ENCODE assay signal across 8 cellular contexts in genomic region chr1:92831368-92831761, GRCh38. TPM values are rescaled to one million over a fixed set of nuclear protein-coding genes. Genes with fewer than 3 reads are reported as not detected.
A peak's percentile ranks its signal among the peaks of the same experiment; 100 is the strongest.
DNase-seq lines count a peak whose midpoint lies in the region; ATAC-seq, FAIRE-seq and TF ChIP-seq lines count a peak whose summit lies in the region.

No MANE protein-coding gene starts in this region.

- H2AK5ac ChIP-seq in mesendoderm (ENCODE audit: low read length): no peak overlapping the region

- TF ChIP-seq POLR2A in A549 (IDR thresholded peaks at IDR 0.05; ENCODE audit: low read length) (no peak), gastroesophageal sphincter (IDR thresholded peaks at IDR 0.05) (no peak)

- POLR2A ChIA-PET in A549 (lab: Yijun Ruan, JAX): interaction anchor here (0.5 to 1.9 kb wide), 13 partner anchors 11 to 249 kb away, joined by 3 to 13 read pairs (median 5); partner anchors contain the start of genes EVI5 and MTF2

- H3K4me2 ChIP-seq in A549: peak overlapping the region; percentile 80
- no peak overlapping the region for H3K4me2 ChIP-seq in mesendoderm (ENCODE audit: low read length)

- peak overlapping the region; percentile 48 for H3K4ac ChIP-seq in mesendoderm (ENCODE audit: low read depth, low read length)

- in situ Hi-C loops in ACHN (cut with HindIII; ENCODE audit: low pct_ligation_motif_present, low pct_unique_long_range_greater_than_20kb, low sequenced_read_pairs): no loop called here

- no peak overlapping the region for H3K18ac ChIP-seq in mesendoderm (ENCODE audit: low read length)

- H3K36me3 ChIP-seq in H7 (replicated peaks; ENCODE audit: control insufficient read depth, insufficient read depth, low read length) (peaks cover 22% of the 10 kb centered on the region), mesendoderm (ENCODE audit: control insufficient read depth, insufficient read depth, low read length) (peaks cover 7% of the 10 kb centered on the region), gastroesophageal sphincter (peaks cover 0 to 29% of the 10 kb centered on the region in 2 donors)

- no peaks in the 10 kb centered on the region for H3K9me3 Mint-ChIP-seq in activated naive CD4-positive, alpha-beta T cell treated with anti-CD3 and anti-CD28 coated beads, Interleukin-2, amount 50 U/mL, for 72 hours

- H3K23ac ChIP-seq in mesendoderm (ENCODE audit: low read length): no peak overlapping the region

- TF ChIP-seq EP300 in A549 (IDR thresholded peaks at IDR 0.05): no peak
- TF ChIP-seq EP300 in gastroesophageal sphincter (IDR thresholded peaks at IDR 0.05): no peak

- H2BK5ac ChIP-seq in mesendoderm (ENCODE audit: low read length): no peak overlapping the region

- TF ChIP-seq RAD21 in A549 (conservative IDR thresholded peaks at IDR 0.05 in 1 of 2, IDR thresholded peaks at IDR 0.05 in 1 of 2): no peak

- no peak overlapping the region for H2BK15ac ChIP-seq in mesendoderm (replicated peaks; ENCODE audit: low read depth)

- H3K27ac Mint-ChIP-seq in activated naive CD4-positive, alpha-beta T cell treated with anti-CD3 and anti-CD28 coated beads, Interleukin-2, amount 50 U/mL, for 72 hours: peak overlapping the region; percentile 98 to 100

- H4K8ac ChIP-seq in mesendoderm (ENCODE audit: low read depth, low read length): no peak overlapping the region

- no peak overlapping the region for H2BK120ac ChIP-seq in mesendoderm (ENCODE audit: low read depth, low read length)

- peaks cover 31% of the 10 kb centered on the region for H3K4me1 ChIP-seq in A549
- H3K4me1 ChIP-seq in mesendoderm (ENCODE audit: control insufficient read depth, low read depth, low read length): peaks cover 1% of the 10 kb centered on the region
- H3K4me1 ChIP-seq in gastroesophageal sphincter: peaks cover 12 to 39% (median 20%) of the 10 kb centered on the region in 3 donors

- peak; percentile 26 to 38; a peak in 5 of 6 replicates for ATAC-seq in A549
- ATAC-seq in activated naive CD4-positive, alpha-beta T cell treated with anti-CD3 and anti-CD28 coated beads, Interleukin-2, amount 50 U/mL, for 72 hours: peak in 1 of 2 donors; percentile 2
- ATAC-seq in gastroesophageal sphincter: no peak

- TF ChIP-seq CTCF in A549 (IDR thresholded peaks at IDR 0.05) (no peak), gastroesophageal sphincter (IDR thresholded peaks at IDR 0.05) (no peak)

- peaks cover 43% of the 10 kb centered on the region for H3K79me2 ChIP-seq in mesendoderm (ENCODE audit: control insufficient read depth, insufficient read depth, low read length)

- H3K56ac ChIP-seq in mesendoderm (ENCODE audit: low read length): peak overlapping the region; percentile 68

- H3K9ac ChIP-seq in mesendoderm (ENCODE audit: low read length): peak overlapping the region; percentile 40

- peaks cover 45 to 46% of the 10 kb centered on the region in 2 donors for H3K36me3 Mint-ChIP-seq in activated naive CD4-positive, alpha-beta T cell treated with anti-CD3 and anti-CD28 coated beads, Interleukin-2, amount 50 U/mL, for 72 hours

- no peak for DNase-seq in A549 (ENCODE audit: low read depth in 1 of 2, low spot score in 1 of 2)
- peak; percentile 45 for DNase-seq in H7
- no peak for DNase-seq in activated naive CD4-positive, alpha-beta T cell treated with anti-CD3 and anti-CD28 coated beads, Interleukin-2, amount 50 U/mL, for 72 hours (ENCODE audit: low spot score in 2 of 2)
- DNase-seq in mesendoderm: peak; percentile 27
- no peak for DNase-seq in ACHN
- DNase-seq in LoVo (ENCODE audit: low spot score): no peak
- DNase-seq in stimulated activated CD8-positive, alpha-beta memory T cell treated with anti-CD3 and anti-CD28 coated beads, Interleukin-4, amount 100 ng/mL, for 48 hours: no peak

- peaks cover 2% of the 10 kb centered on the region for H3K79me1 ChIP-seq in mesendoderm (ENCODE audit: low read length)

- CTCF ChIA-PET in A549 (lab: Yijun Ruan, JAX): interaction anchor here (0.7 to 2.6 kb wide), 14 partner anchors 9 to 163 kb away, joined by 3 to 12 read pairs (median 4); partner anchors contain the start of gene EVI5

- H3K9me3 ChIP-seq in A549: no peaks in the 10 kb centered on the region
- no peaks in the 10 kb centered on the region for H3K9me3 ChIP-seq in gastroesophageal sphincter

- H4K5ac ChIP-seq in mesendoderm (ENCODE audit: low read length): peak overlapping the region; percentile 89

- H3K27ac ChIP-seq in A549 (peak overlapping the region; percentile 60 to 98), mesendoderm (ENCODE audit: low read depth, low read length) (no peak overlapping the region), gastroesophageal sphincter (peak overlapping the region in 2 of 4 donors; percentile 91 to 94)

- H3K4me3 ChIP-seq in A549 (no peak overlapping the region), H7 (ENCODE audit: insufficient read depth, low read depth, low read length) (no peak overlapping the region), mesendoderm (ENCODE audit: low read length) (no peak overlapping the region), gastroesophageal sphincter (no peak overlapping the region)

- FAIRE-seq in A549 (lab: Jason Lieb, UNC): no peak

- 35% methylated on average over 4 of the region's 4 CpGs for WGBS in A549 (ENCODE audit: missing lambda C conversion rate)
- no CpG with 5 or more reads among the region's 4 CpGs for WGBS in mesendoderm (ENCODE audit: extremely low coverage, insufficient coverage, low lambda C conversion rate)
- 0 to 40% methylated on average over 1 to 2 of the region's 4 CpGs for WGBS in gastroesophageal sphincter (ENCODE audit: low coverage in 1 of 2), 2 donors

- no peaks in the 10 kb centered on the region for H3K27me3 ChIP-seq in H7 (ENCODE audit: control insufficient read depth, insufficient read depth, low read length)
- H3K27me3 ChIP-seq in mesendoderm (ENCODE audit: insufficient read depth, low read length, poor library complexity): no peaks in the 10 kb centered on the region
- H3K27me3 ChIP-seq in gastroesophageal sphincter: no peaks in the 10 kb centered on the region

TF ChIP-seq in A549, 52 proteins besides CTCF, POLR2A, EP300 and RAD21:
- TF ChIP-seq ELK1 (IDR thresholded peaks at IDR 0.05; ENCODE audit: low read depth, low read length) (no peak), CBX8 (IDR thresholded peaks at IDR 0.05) (no peak)

RNA-seq across cellular contexts. Expression of gene RPL5, which starts 0.5 kb away (rescaled TPM):
- 1,649 and 2,015 TPM in 2 replicates for polyA plus RNA-seq in A549 (2011; rRNA removed)
- 796 and 807 TPM in 2 replicates for polyA plus RNA-seq in A549 (2012; cell fraction: cytosol; rRNA removed)
- polyA plus RNA-seq in A549 (2012; cell fraction: nucleus; rRNA removed): 263 and 365 TPM in 2 replicates
- 1,222 to 1,289 TPM (median 1,243 TPM) in 3 replicates for polyA plus RNA-seq in A549 (2017; fragmentation: RNase III; extraction: RNeasy Plus Mini Kit Qiagen cat#74134 plus additional on column Dnase treatment)
- 643 and 712 TPM in 2 replicates for polyA minus RNA-seq in A549 (2011; rRNA and poly(A)+ RNA removed)
- total RNA-seq in H7 (2014; rRNA removed; shearing (Covaris generic)): 1,934 and 2,538 TPM in 2 replicates
- 1,000 to 10,000 TPM; 1,289 to 1,743 TPM for total RNA-seq in activated naive CD4-positive, alpha-beta T cell treated with anti-CD3 and anti-CD28 coated beads, Interleukin-2, amount 50 U/mL, for 72 hours
- polyA plus RNA-seq in mesendoderm (2013, experiment 1 of 2): 5,152 TPM
- 5,127 TPM for polyA plus RNA-seq in mesendoderm (2013, experiment 2 of 2)
- 1,000 to 10,000 TPM; 1,169 to 2,433 (median 2,010) TPM for total RNA-seq in gastroesophageal sphincter

RNA-seq across cellular contexts. Expression of gene EVI5, which starts 46.5 kb away (rescaled TPM):
- polyA plus RNA-seq in A549 (2011; rRNA removed): 8.2 and 10.4 TPM in 2 replicates
- polyA plus RNA-seq in A549 (2012; cell fraction: cytosol; rRNA removed): 2.8 and 3.5 TPM in 2 replicates
- 1.8 and 2.0 TPM in 2 replicates for polyA plus RNA-seq in A549 (2012; cell fraction: nucleus; rRNA removed)
- polyA plus RNA-seq in A549 (2017; fragmentation: RNase III; extraction: RNeasy Plus Mini Kit Qiagen cat#74134 plus additional on column Dnase treatment): 9.4 to 11.4 TPM (median 10.2 TPM) in 3 replicates
- polyA minus RNA-seq in A549 (2011; rRNA and poly(A)+ RNA removed): 7.1 and 9.1 TPM in 2 replicates
- total RNA-seq in H7 (2014; rRNA removed; shearing (Covaris generic)): 4.4 and 16.1 TPM in 2 replicates
- total RNA-seq in activated naive CD4-positive, alpha-beta T cell treated with anti-CD3 and anti-CD28 coated beads, Interleukin-2, amount 50 U/mL, for 72 hours: 10 to 100 TPM; 20.9 to 68.0 TPM
- 4.4 TPM for polyA plus RNA-seq in mesendoderm (2013, experiment 1 of 2)
- polyA plus RNA-seq in mesendoderm (2013, experiment 2 of 2): 3.5 TPM
- total RNA-seq in gastroesophageal sphincter: 10 to 100 TPM; 39.5 to 49.7 (median 48.6) TPM

Comparison
In these comparisons a context has a peak if more than half of its experiments do, and no peak if none do; other contexts are left out.
1. DNase-seq: peak in H7 (single experiment) and mesendoderm (single experiment); none in A549 (0 of 2), activated naive CD4-positive, alpha-beta T cell treated with anti-CD3 and anti-CD28 coated beads, Interleukin-2, amount 50 U/mL, for 72 hours (0 of 2), ACHN (single experiment), LoVo (single experiment) and stimulated activated CD8-positive, alpha-beta memory T cell treated with anti-CD3 and anti-CD28 coated beads, Interleukin-4, amount 100 ng/mL, for 48 hours (single experiment).